32 cellular contexts compared by ENCODE assay signal in genomic region chr3:113091417-113091816, GRCh38.
"Had no signal": no experiment of that assay in that cellular context is flagged by ENCODE, and none has a peak within 500 bp of the region (broad histone marks: within the 10 kb centered on the region; RNA-seq: fewer than 3 reads in every experiment).

No MANE protein-coding gene starts in this region.

- H3K9me3 Mint-ChIP-seq: activated CD4-positive, alpha-beta memory T cell treated with anti-CD3 and anti-CD28 coated beads, Interleukin-2, amount 10 ng/mL, durations not matched to agents 7 days and 5 days; activated CD4-positive, alpha-beta T cell treated with anti-CD3 and anti-CD28 coated beads, Interleukin-2, amount 10 ng/mL, durations not matched to agents 24 days and 14 days; activated naive CD4-positive, alpha-beta T cell treated with anti-CD3 and anti-CD28 coated beads, Interleukin-2, amount 10 ng/mL, durations not matched to agents 7 days and 5 days; activated naive CD4-positive, alpha-beta T cell treated with anti-CD3 and anti-CD28 coated beads, Interleukin-2, amount 50 U/mL, for 72 hours; activated naive CD8-positive, alpha-beta T cell treated with anti-CD3 and anti-CD28 coated beads, Interleukin-2, amount 10 ng/mL, durations not matched to agents 7 days and 5 days; activated T-cell treated with anti-CD3 and anti-CD28 coated beads, Interleukin-2, amount 50 U/mL, for 24 hours; activated T-cell treated with anti-CD3 and anti-CD28 coated beads, Interleukin-2, amount 50 U/mL, for 72 hours; brain; T-helper 2 cell treated with Interferon-gamma antibody and Interleukin-4, amounts not matched to agents 5 μg/mL and 100 μg/mL, for 36 hours had no signal

- H3K4me1 ChIP-seq: ascending aorta, breast epithelium, colonic mucosa, esophagus squamous epithelium, gastroesophageal sphincter, heart right ventricle had no signal

- H3K27ac Mint-ChIP-seq: activated CD4-positive, alpha-beta memory T cell treated with anti-CD3 and anti-CD28 coated beads, Interleukin-2, amount 10 ng/mL, durations not matched to agents 7 days and 5 days; activated CD4-positive, alpha-beta T cell treated with anti-CD3 and anti-CD28 coated beads for 36 hours; activated CD4-positive, alpha-beta T cell treated with anti-CD3 and anti-CD28 coated beads, Interleukin-2, amount 10 ng/mL, durations not matched to agents 24 days and 14 days; activated naive CD4-positive, alpha-beta T cell treated with anti-CD3 and anti-CD28 coated beads, Interleukin-2, amount 10 ng/mL, durations not matched to agents 7 days and 5 days; activated naive CD4-positive, alpha-beta T cell treated with anti-CD3 and anti-CD28 coated beads, Interleukin-2, amount 50 U/mL, for 72 hours; activated naive CD8-positive, alpha-beta T cell treated with anti-CD3 and anti-CD28 coated beads, Interleukin-2, amount 10 ng/mL, durations not matched to agents 7 days and 5 days; activated T-cell treated with anti-CD3 and anti-CD28 coated beads, Interleukin-2, amount 50 U/mL, for 24 hours; activated T-cell treated with anti-CD3 and anti-CD28 coated beads, Interleukin-2, amount 50 U/mL, for 72 hours; T-helper 17 cell; T-helper 2 cell treated with Interferon-gamma antibody and Interleukin-4, amounts not matched to agents 5 μg/mL and 100 μg/mL, for 36 hours had no signal

- H3K27me3 Mint-ChIP-seq: activated CD4-positive, alpha-beta memory T cell treated with anti-CD3 and anti-CD28 coated beads, Interleukin-2, amount 10 ng/mL, durations not matched to agents 7 days and 5 days; activated CD4-positive, alpha-beta T cell treated with anti-CD3 and anti-CD28 coated beads for 36 hours; activated naive CD4-positive, alpha-beta T cell treated with anti-CD3 and anti-CD28 coated beads, Interleukin-2, amount 10 ng/mL, durations not matched to agents 7 days and 5 days; activated T-cell treated with anti-CD3 and anti-CD28 coated beads, Interleukin-2, amount 50 U/mL, for 24 hours; brain; T-helper 17 cell had no signal

- H3K36me3 ChIP-seq: ascending aorta, breast epithelium, cardiac muscle cell, colonic mucosa, esophagus squamous epithelium, gastroesophageal sphincter, heart right ventricle, WERI-Rb-1 had no signal

- H3K27ac ChIP-seq: ascending aorta, breast epithelium, cardiac muscle cell, colonic mucosa, epithelial cell of prostate, esophagus squamous epithelium, gastroesophageal sphincter, heart right ventricle, WERI-Rb-1 had no signal

- H3K4me3 Mint-ChIP-seq: activated CD4-positive, alpha-beta memory T cell treated with anti-CD3 and anti-CD28 coated beads, Interleukin-2, amount 10 ng/mL, durations not matched to agents 7 days and 5 days; activated CD4-positive, alpha-beta T cell treated with anti-CD3 and anti-CD28 coated beads for 36 hours; activated CD4-positive, alpha-beta T cell treated with anti-CD3 and anti-CD28 coated beads, Interleukin-2, amount 10 ng/mL, durations not matched to agents 24 days and 14 days; activated naive CD4-positive, alpha-beta T cell treated with anti-CD3 and anti-CD28 coated beads, Interleukin-2, amount 10 ng/mL, durations not matched to agents 7 days and 5 days; activated naive CD8-positive, alpha-beta T cell treated with anti-CD3 and anti-CD28 coated beads, Interleukin-2, amount 10 ng/mL, durations not matched to agents 7 days and 5 days; activated T-cell treated with anti-CD3 and anti-CD28 coated beads, Interleukin-2, amount 50 U/mL, for 24 hours; activated T-cell treated with anti-CD3 and anti-CD28 coated beads, Interleukin-2, amount 50 U/mL, for 72 hours; brain; T-helper 17 cell; T-helper 2 cell treated with Interferon-gamma antibody and Interleukin-4, amounts not matched to agents 5 μg/mL and 100 μg/mL, for 36 hours had no signal

- H3K4me1 Mint-ChIP-seq: activated naive CD4-positive, alpha-beta T cell treated with anti-CD3 and anti-CD28 coated beads, Interleukin-2, amount 10 ng/mL, durations not matched to agents 7 days and 5 days; activated naive CD8-positive, alpha-beta T cell treated with anti-CD3 and anti-CD28 coated beads, Interleukin-2, amount 10 ng/mL, durations not matched to agents 7 days and 5 days had no signal

- H3K36me3 Mint-ChIP-seq: activated naive CD4-positive, alpha-beta T cell treated with anti-CD3 and anti-CD28 coated beads, Interleukin-2, amount 10 ng/mL, durations not matched to agents 7 days and 5 days; activated naive CD8-positive, alpha-beta T cell treated with anti-CD3 and anti-CD28 coated beads, Interleukin-2, amount 10 ng/mL, durations not matched to agents 7 days and 5 days; brain had no signal

- H3K27me3 ChIP-seq: ascending aorta, breast epithelium, cardiac muscle cell, colonic mucosa, esophagus squamous epithelium, gastroesophageal sphincter, heart right ventricle had no signal

- ATAC-seq: activated CD4-positive, alpha-beta T cell treated with anti-CD3 and anti-CD28 coated beads for 36 hours; activated naive CD4-positive, alpha-beta T cell treated with anti-CD3 and anti-CD28 coated beads, Interleukin-2, amount 50 U/mL, for 72 hours; activated T-cell treated with anti-CD3 and anti-CD28 coated beads, Interleukin-2, amount 50 U/mL, for 72 hours; gastroesophageal sphincter; heart right ventricle; T-helper 17 cell had no signal

- DNase-seq: activated CD4-positive, alpha-beta memory T cell treated with anti-CD3 and anti-CD28 coated beads, Interleukin-2, amount 10 ng/mL, durations not matched to agents 7 days and 5 days; activated CD4-positive, alpha-beta T cell treated with anti-CD3 and anti-CD28 coated beads for 36 hours; activated CD4-positive, alpha-beta T cell treated with anti-CD3 and anti-CD28 coated beads, Interleukin-2, amount 10 ng/mL, durations not matched to agents 24 days and 14 days; activated CD4-positive, alpha-beta T cell treated with anti-CD3 and anti-CD28 coated beads, Interleukin-2, amount 50 U/mL, for 4 hours; activated CD4-positive, CD25-positive, alpha-beta regulatory T cell; activated CD4-positive, CD25-positive, alpha-beta regulatory T cell treated with anti-CD3 and anti-CD28 coated beads, Interleukin-2, amount 50 U/mL, for 72 hours; activated CD8-positive, alpha-beta memory T cell treated with anti-CD3 and anti-CD28 coated beads, Interleukin-2, amount 50 U/mL, for 48 hours; activated gamma-delta T cell; activated naive CD4-positive, alpha-beta T cell; activated naive CD4-positive, alpha-beta T cell treated with anti-CD3 and anti-CD28 coated beads, Interleukin-2, amount 10 ng/mL, durations not matched to agents 7 days and 5 days; activated naive CD8-positive, alpha-beta T cell treated with anti-CD3 and anti-CD28 coated beads, Interleukin-2, amount 10 ng/mL, durations not matched to agents 7 days and 5 days; activated T-cell treated with anti-CD3 and anti-CD28 coated beads for 4 hours; activated T-cell treated with anti-CD3 and anti-CD28 coated beads, Interleukin-2, amount 50 U/mL, for 24 hours; activated T-cell treated with anti-CD3 and anti-CD28 coated beads, Interleukin-2, amount 50 U/mL, for 72 hours; central memory CD4-positive, alpha-beta T cell; cerebellar nuclear complex; colonic mucosa; effector CD8-positive, alpha-beta T cell; esophagus squamous epithelium; foreskin melanocyte; heart right ventricle; T-helper 17 cell; T1000; WERI-Rb-1 had no signal

- H3K9me3 ChIP-seq: ascending aorta, breast epithelium, colonic mucosa, esophagus squamous epithelium, gastroesophageal sphincter, heart right ventricle had no signal

- H3K4me3 ChIP-seq: ascending aorta, breast epithelium, cardiac muscle cell, colonic mucosa, esophagus squamous epithelium, gastroesophageal sphincter, heart right ventricle had no signal
